ENCODE assay signal across 10 cellular contexts in the genomic region with DNA sequence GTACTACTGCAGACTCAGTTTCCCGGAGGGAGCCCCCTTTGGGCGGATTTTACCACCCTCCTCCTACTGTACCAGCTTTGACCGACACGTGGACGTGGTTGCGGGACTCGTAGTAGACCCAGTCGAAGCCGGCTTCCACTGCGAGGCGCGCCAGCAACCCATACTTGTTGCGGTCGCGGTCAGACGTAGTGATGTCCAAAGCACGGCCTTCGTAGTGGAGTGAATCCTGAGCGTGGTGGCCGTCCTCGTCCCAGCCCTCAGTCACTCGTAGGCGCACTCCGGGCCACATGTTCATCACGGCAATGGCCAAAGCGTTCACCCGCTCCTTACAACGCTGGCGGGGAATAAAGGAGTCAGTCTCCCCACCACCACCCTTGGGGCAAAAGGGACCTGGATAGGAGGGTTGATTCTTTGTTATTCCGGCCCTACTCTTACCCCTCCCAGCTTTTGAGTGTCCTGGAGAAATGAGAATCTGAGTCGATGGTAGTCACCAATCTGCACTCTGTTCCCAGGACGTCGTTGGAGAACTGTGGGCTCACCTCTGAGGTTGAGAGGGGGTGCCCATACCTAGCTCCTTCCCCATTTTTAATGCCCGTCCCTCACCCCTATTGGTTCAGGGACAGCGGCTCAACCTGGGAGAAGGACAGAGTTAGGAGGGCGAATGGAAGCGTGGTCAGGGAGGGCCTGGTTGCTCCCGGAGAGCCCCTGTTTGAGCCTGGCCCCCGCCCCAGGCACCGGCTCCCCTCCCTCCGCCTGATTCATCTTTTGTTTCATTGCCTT. TPM values are rescaled to one million over a fixed set of nuclear protein-coding genes. Genes with fewer than 3 reads are reported as not detected.
DNase-seq lines count a peak whose midpoint lies in the region; ATAC-seq, FAIRE-seq and TF ChIP-seq lines count a peak whose summit lies in the region.
"Had no signal": no experiment of that assay in that cellular context is flagged by ENCODE, and none has a peak within 500 bp of the region (broad histone marks: within the 10 kb centered on the region; RNA-seq: fewer than 3 reads in every experiment).

No MANE protein-coding gene starts in this region.

- H3K36me3 Mint-ChIP-seq in brain: peaks cover 10% of the 10 kb centered on the region
- H3K36me3 Mint-ChIP-seq in natural killer cell treated with Interleukin-12 subunit alpha and Interleukin-12 subunit beta and Interleukin-15 and Interleukin-18, amount 100 ng/mL, for 72 hours: peaks cover 7% of the 10 kb centered on the region

- H3K9me3 ChIP-seq in A549: no peaks in the 10 kb centered on the region
- no peaks in the 10 kb centered on the region for H3K9me3 ChIP-seq in ES-I3 (ENCODE audit: control insufficient read depth, insufficient read depth, low read length)

- H3K36me3 ChIP-seq in ES-I3 (ENCODE audit: insufficient read depth, low read length): no peaks in the 10 kb centered on the region

- ATAC-seq in A549 (no peak), GM18519 (IDR thresholded peaks at IDR 0.05; ENCODE audit: low FRiP score, unreplicated experiment) (no peak)
- no peak for ATAC-seq in natural killer cell treated with Interleukin-12 subunit alpha and Interleukin-12 subunit beta and Interleukin-15 and Interleukin-18, amount 100 ng/mL, for 72 hours

- TF ChIP-seq POLR2A in A549 (IDR thresholded peaks at IDR 0.05; ENCODE audit: low read length): no peak

- TF ChIP-seq CTCF in A549 (IDR thresholded peaks at IDR 0.05): no peak
- no peak for TF ChIP-seq CTCF in brain (conservative IDR thresholded peaks at IDR 0.05)

- peak overlapping the region; percentile 81 to 85 (median 83) for H3K4me3 Mint-ChIP-seq in brain
- H3K4me3 Mint-ChIP-seq in natural killer cell treated with Interleukin-12 subunit alpha and Interleukin-12 subunit beta and Interleukin-15 and Interleukin-18, amount 100 ng/mL, for 72 hours: peak overlapping the region; percentile 85

- DNase-seq in A549 (ENCODE audit: low read depth in 1 of 2, low spot score in 1 of 2) (no peak), NCI-H2227 (lab: John Stamatoyannopoulos, UW; ENCODE audit: unreplicated experiment) (no peak), glomerular visceral epithelial cell (ENCODE audit: extremely low spot score) (no peak), NCI-H774 (lab: John Stamatoyannopoulos, UW) (no peak)
- DNase-seq in natural killer cell treated with Interleukin-12 subunit alpha and Interleukin-12 subunit beta and Interleukin-15 and Interleukin-18, amount 100 ng/mL, for 72 hours (ENCODE audit: low spot score): no peak

- POLR2A ChIA-PET in A549 (lab: Yijun Ruan, JAX): interaction anchor here (0.5 to 2.5 kb wide), 4 partner anchors 19 to 173 kb away, joined by 3 to 9 read pairs (median 5); partner anchors contain the start of genes LMBR1L and TUBA1C

- H3K9ac ChIP-seq in ES-I3 (ENCODE audit: low read depth, low read length): peak overlapping the region; percentile 32; the same call in 1 of the 2 replicates

- CTCF ChIA-PET in A549 (lab: Yijun Ruan, JAX): interaction anchor here (1.0 to 11.5 kb wide), 17 partner anchors 9 to 144 kb away, joined by 3 to 166 read pairs (median 12); partner anchors contain the start of genes LMBR1L, RHEBL1 and TUBA1B

- H3K27me3 Mint-ChIP-seq in brain: peaks cover 82% of the 10 kb centered on the region
- H3K27me3 Mint-ChIP-seq in natural killer cell treated with Interleukin-12 subunit alpha and Interleukin-12 subunit beta and Interleukin-15 and Interleukin-18, amount 100 ng/mL, for 72 hours: peaks cover 26 to 39% of the 10 kb centered on the region in 2 donors

- H3K4me1 ChIP-seq in A549 (peaks cover 22% of the 10 kb centered on the region; the same call in 2 of the 3 replicates), ES-I3 (ENCODE audit: insufficient read depth, low read length) (peaks cover 14% of the 10 kb centered on the region; the same call in 1 of the 2 replicates)

- no peak for TF ChIP-seq RAD21 in A549 (conservative IDR thresholded peaks at IDR 0.05 in 1 of 2, IDR thresholded peaks at IDR 0.05 in 1 of 2)

- no peak overlapping the region; the same call in 2 of the 3 replicates for H3K4me3 ChIP-seq in A549

- TF ChIP-seq EP300 in A549 (IDR thresholded peaks at IDR 0.05): no peak

- peaks cover 0 to 5% (median 0%) of the 10 kb centered on the region in 5 experiments for H3K9me3 Mint-ChIP-seq in brain
- no peaks in the 10 kb centered on the region for H3K9me3 Mint-ChIP-seq in natural killer cell treated with Interleukin-12 subunit alpha and Interleukin-12 subunit beta and Interleukin-15 and Interleukin-18, amount 100 ng/mL, for 72 hours

- H3K4me2 ChIP-seq in A549: peak overlapping the region; percentile 67; the same call in 2 of the 3 replicates

- peaks cover 62% of the 10 kb centered on the region for H3K4me1 Mint-ChIP-seq in brain
- H3K4me1 Mint-ChIP-seq in natural killer cell treated with Interleukin-12 subunit alpha and Interleukin-12 subunit beta and Interleukin-15 and Interleukin-18, amount 100 ng/mL, for 72 hours (ENCODE audit: low read depth in 2 of 2): peaks cover 39 to 55% of the 10 kb centered on the region in 2 donors

- no peak overlapping the region for H3K27ac ChIP-seq in A549

- FAIRE-seq in A549 (lab: Jason Lieb, UNC): no peak
- FAIRE-seq: colon had no signal

- no peak overlapping the region for H3K27ac Mint-ChIP-seq in brain
- H3K27ac Mint-ChIP-seq in natural killer cell treated with Interleukin-12 subunit alpha and Interleukin-12 subunit beta and Interleukin-15 and Interleukin-18, amount 100 ng/mL, for 72 hours: peak overlapping the region in 1 of 2 donors; percentile 46

- 90% methylated on average over 41 of the region's 41 CpGs for WGBS in A549 (ENCODE audit: missing lambda C conversion rate)

TF ChIP-seq in A549, 52 proteins besides CTCF, POLR2A, EP300 and RAD21:
- no peak for TF ChIP-seq KDM1A (IDR thresholded peaks at IDR 0.05; ENCODE audit: low read depth)

RNA-seq across cellular contexts. Expression of gene DHH, which starts 3.4 kb away (rescaled TPM):
- polyA plus RNA-seq in A549 (2011; rRNA removed) (not detected in 2 replicates), A549 (2017; fragmentation: RNase III; extraction: RNeasy Plus Mini Kit Qiagen cat#74134 plus additional on column Dnase treatment) (not detected in 3 replicates), brain (ENCODE audit: insufficient read depth, low read depth, low replicate concordance) (0.15 TPM)
- 0.03 TPM in 1 of 2 replicates, not detected in the other for polyA plus RNA-seq in A549 (2012; cell fraction: cytosol; rRNA removed)
- 0.06 and 0.12 TPM in 2 replicates for polyA plus RNA-seq in A549 (2012; cell fraction: nucleus; rRNA removed)
- not detected in 2 replicates for polyA minus RNA-seq in A549 (2011; rRNA and poly(A)+ RNA removed)
- under 1 TPM; 0.24 to 0.31 TPM for total RNA-seq in natural killer cell treated with Interleukin-12 subunit alpha and Interleukin-12 subunit beta and Interleukin-15 and Interleukin-18, amount 100 ng/mL, for 72 hours
- total RNA-seq: RPMI7951 had no signal

RNA-seq across cellular contexts. Expression of gene LMBR1L, which starts 19.4 kb away (rescaled TPM):
- polyA plus RNA-seq in A549 (2011; rRNA removed): 25.1 and 35.7 TPM in 2 replicates
- polyA plus RNA-seq in A549 (2012; cell fraction: cytosol; rRNA removed): 22.0 and 24.7 TPM in 2 replicates
- polyA plus RNA-seq in A549 (2012; cell fraction: nucleus; rRNA removed): 64.9 and 69.6 TPM in 2 replicates
- 12.9 to 20.0 TPM (median 16.7 TPM) in 3 replicates for polyA plus RNA-seq in A549 (2017; fragmentation: RNase III; extraction: RNeasy Plus Mini Kit Qiagen cat#74134 plus additional on column Dnase treatment)
- polyA minus RNA-seq in A549 (2011; rRNA and poly(A)+ RNA removed): 51.5 and 62.8 TPM in 2 replicates
- 13.9 TPM for polyA plus RNA-seq in brain (ENCODE audit: insufficient read depth, low read depth, low replicate concordance)
- 10 to 100 TPM; 55.4 to 74.9 TPM for total RNA-seq in natural killer cell treated with Interleukin-12 subunit alpha and Interleukin-12 subunit beta and Interleukin-15 and Interleukin-18, amount 100 ng/mL, for 72 hours

RNA-seq across cellular contexts. Expression of gene RHEBL1, which starts 21.5 kb away (rescaled TPM):
- polyA plus RNA-seq in A549 (2011; rRNA removed) (4.0 TPM in 2 replicates), A549 (2017; fragmentation: RNase III; extraction: RNeasy Plus Mini Kit Qiagen cat#74134 plus additional on column Dnase treatment) (1.8 to 2.4 TPM (median 2.1 TPM) in 3 replicates), brain (ENCODE audit: insufficient read depth, low read depth, low replicate concordance) (5.9 TPM)
- polyA plus RNA-seq in A549 (2012; cell fraction: cytosol; rRNA removed): 3.6 and 4.9 TPM in 2 replicates
- 3.9 TPM in 2 replicates for polyA plus RNA-seq in A549 (2012; cell fraction: nucleus; rRNA removed)
- polyA minus RNA-seq in A549 (2011; rRNA and poly(A)+ RNA removed): 3.8 and 4.9 TPM in 2 replicates
- 10 to 100 TPM; 21.9 to 28.9 TPM for total RNA-seq in natural killer cell treated with Interleukin-12 subunit alpha and Interleukin-12 subunit beta and Interleukin-15 and Interleukin-18, amount 100 ng/mL, for 72 hours

RNA-seq across cellular contexts. Expression of gene KMT2D, which starts 30.7 kb away (rescaled TPM):
- polyA plus RNA-seq in A549 (2011; rRNA removed) (17.6 and 21.4 TPM in 2 replicates), A549 (2017; fragmentation: RNase III; extraction: RNeasy Plus Mini Kit Qiagen cat#74134 plus additional on column Dnase treatment) (20.0 to 24.8 TPM (median 20.8 TPM) in 3 replicates), brain (ENCODE audit: insufficient read depth, low read depth, low replicate concordance) (32.0 TPM)
- polyA plus RNA-seq in A549 (2012; cell fraction: cytosol; rRNA removed): 31.0 and 32.3 TPM in 2 replicates
- polyA plus RNA-seq in A549 (2012; cell fraction: nucleus; rRNA removed): 88.5 and 94.2 TPM in 2 replicates
- 45.9 and 46.2 TPM in 2 replicates for polyA minus RNA-seq in A549 (2011; rRNA and poly(A)+ RNA removed)
- total RNA-seq in natural killer cell treated with Interleukin-12 subunit alpha and Interleukin-12 subunit beta and Interleukin-15 and Interleukin-18, amount 100 ng/mL, for 72 hours: 100 to 1,000 TPM; 120 to 199 TPM

RNA-seq across cellular contexts. Expression of gene TUBA1B, which starts 39.9 kb away (rescaled TPM):
- polyA plus RNA-seq in A549 (2011; rRNA removed) (2,708 and 2,745 TPM in 2 replicates), A549 (2017; fragmentation: RNase III; extraction: RNeasy Plus Mini Kit Qiagen cat#74134 plus additional on column Dnase treatment) (2,367 to 2,820 TPM (median 2,590 TPM) in 3 replicates), brain (ENCODE audit: insufficient read depth, low read depth, low replicate concordance) (3,807 TPM)
- 5,875 and 6,626 TPM in 2 replicates for polyA plus RNA-seq in A549 (2012; cell fraction: cytosol; rRNA removed)
- polyA plus RNA-seq in A549 (2012; cell fraction: nucleus; rRNA removed): 4,024 and 4,599 TPM in 2 replicates
- 2,915 and 3,348 TPM in 2 replicates for polyA minus RNA-seq in A549 (2011; rRNA and poly(A)+ RNA removed)
- total RNA-seq in natural killer cell treated with Interleukin-12 subunit alpha and Interleukin-12 subunit beta and Interleukin-15 and Interleukin-18, amount 100 ng/mL, for 72 hours: 1,000 to 10,000 TPM; 1,825 to 2,159 TPM
